13 cellular contexts compared by ENCODE assay signal in the genomic region with DNA sequence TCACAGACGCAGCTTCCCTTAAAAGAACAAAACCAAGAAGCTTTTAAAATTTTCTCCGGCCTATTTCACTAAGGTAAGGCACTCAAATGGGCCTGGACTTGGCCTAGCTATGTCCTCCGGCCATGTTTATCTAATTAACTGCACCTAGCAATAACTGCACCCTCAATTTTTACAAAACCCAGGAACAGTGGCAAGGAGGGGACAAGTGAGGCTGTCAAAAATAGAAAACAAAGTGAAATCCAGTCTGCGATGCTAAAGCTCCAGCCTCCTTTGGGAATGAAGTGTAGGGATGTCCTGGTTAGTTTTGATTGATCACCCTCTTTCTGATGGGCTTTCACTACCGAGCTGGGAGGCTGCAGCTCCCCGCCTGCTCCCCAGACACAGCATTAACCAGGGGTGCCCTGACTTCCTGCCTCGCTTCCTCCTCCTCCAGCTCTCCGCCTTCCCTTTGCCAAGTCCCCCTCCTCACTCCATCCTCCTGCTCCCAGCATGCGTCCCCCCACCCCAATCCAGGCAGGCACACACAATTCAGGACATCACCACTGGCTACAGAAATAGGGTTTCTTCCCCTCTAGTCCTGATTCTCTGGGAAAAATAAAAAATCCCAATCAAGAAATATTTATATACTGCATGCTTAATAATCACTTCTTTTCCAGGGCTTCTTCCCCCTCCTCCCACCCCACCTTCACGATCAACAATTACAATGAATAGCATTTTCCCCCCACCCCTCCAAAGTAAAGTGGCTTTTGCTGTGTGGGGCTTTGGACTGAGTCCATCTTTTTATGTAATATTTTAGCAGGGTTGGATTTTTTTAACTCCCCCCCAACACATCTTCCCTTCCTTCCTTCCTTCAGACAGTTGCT. TPM values are rescaled to one million over a fixed set of nuclear protein-coding genes. Genes with fewer than 3 reads are reported as not detected.
DNase-seq lines count a peak whose midpoint lies in the region; ATAC-seq and TF ChIP-seq lines count a peak whose summit lies in the region.
"Had no signal": no experiment of that assay in that cellular context is flagged by ENCODE, and none has a peak within 500 bp of the region (broad histone marks: within the 10 kb centered on the region; RNA-seq: fewer than 3 reads in every experiment).

No MANE protein-coding gene starts in this region.

- intact Hi-C loops in tibial artery (cut with DNase I; ENCODE audit: low total_unique reads): no loop called here

- DNase-seq in ACHN: peak; percentile 28
- peak; percentile 76 for DNase-seq in H7
- no peak for DNase-seq in astrocyte of the spinal cord (ENCODE audit: low read depth, low spot score)
- no peak for DNase-seq in tibial artery
- DNase-seq in NCI-H226: no peak
- DNase-seq: activated gamma-delta T cell; body of pancreas; stimulated activated CD4-positive, alpha-beta T cell treated with anti-CD3 and anti-CD28 coated beads, Interleukin-4, amount 100 ng/mL, for 4 hours had no signal

- H3K27ac ChIP-seq in layer of hippocampus (ENCODE audit: low read depth, low read length): peak overlapping the region; percentile 93
- no peak overlapping the region for H3K27ac ChIP-seq in tibial artery
- H3K27ac ChIP-seq: body of pancreas had no signal

- H3K36me3 ChIP-seq in H7 (replicated peaks; ENCODE audit: control insufficient read depth, insufficient read depth, low read length): no peaks in the 10 kb centered on the region
- no peaks in the 10 kb centered on the region for H3K36me3 ChIP-seq in tibial artery

- in situ Hi-C loops in ACHN (cut with HindIII; ENCODE audit: low pct_ligation_motif_present, low pct_unique_long_range_greater_than_20kb, low sequenced_read_pairs): no loop called here
- in situ Hi-C loops in astrocyte of the spinal cord (cut with HindIII; ENCODE audit: low sequenced_read_pairs): no loop called here

- H3K27me3 ChIP-seq in H7 (ENCODE audit: control insufficient read depth, insufficient read depth, low read length) (peaks cover 89% of the 10 kb centered on the region), layer of hippocampus (ENCODE audit: control insufficient read depth, insufficient read depth, low read length) (no peaks in the 10 kb centered on the region), tibial artery (peaks cover 5 to 87% of the 10 kb centered on the region in 2 donors)

- H3K4me3 ChIP-seq in H7 (ENCODE audit: insufficient read depth, low read depth, low read length) (no peak overlapping the region), astrocyte of the spinal cord (ENCODE audit: low read depth, low read length) (peak overlapping the region; percentile 10), tibial artery (no peak overlapping the region)
- H3K4me3 ChIP-seq: body of pancreas had no signal

- TF ChIP-seq CTCF in astrocyte of the spinal cord (IDR thresholded peaks at IDR 0.05; ENCODE audit: low read depth, low read length) (no peak), tibial artery (IDR thresholded peaks at IDR 0.05) (no peak)

- no peak for ATAC-seq in HG03175 (IDR thresholded peaks at IDR 0.05; ENCODE audit: unreplicated experiment)
- ATAC-seq in HG03045 (IDR thresholded peaks at IDR 0.05; ENCODE audit: unreplicated experiment): no peak

- H3K4me1 ChIP-seq in tibial artery: peaks cover 0 to 37% (median 28%) of the 10 kb centered on the region in 4 donors

- no peaks in the 10 kb centered on the region for H3K9me3 ChIP-seq in tibial artery
- H3K9me3 ChIP-seq: body of pancreas had no signal

RNA-seq across cellular contexts. Expression of gene POU3F3, which starts 3.4 kb away (rescaled TPM):
- total RNA-seq in H7 (2014; rRNA removed; shearing (Covaris generic)): not detected in 2 replicates
- total RNA-seq: body of pancreas, lung microvascular endothelial cell, ureter had no signal

Comparison
In these comparisons a context has a peak if more than half of its experiments do, and no peak if none do; other contexts are left out.
1. DNase-seq: peak in ACHN (single experiment) and H7 (single experiment); none in astrocyte of the spinal cord (single experiment), tibial artery (0 of 2) and NCI-H226 (single experiment).